Comparison of ENCODE assay signal across 23 cellular contexts in genomic region chr12:65331456-65331855, GRCh38. TPM values are rescaled to one million over a fixed set of nuclear protein-coding genes. Genes with fewer than 3 reads are reported as not detected.
"Had no signal": no experiment of that assay in that cellular context is flagged by ENCODE, and none has a peak within 500 bp of the region (broad histone marks: within the 10 kb centered on the region; RNA-seq: fewer than 3 reads in every experiment).

No MANE protein-coding gene starts in this region.

- FAIRE-seq: HepG2, K562, RCC 7860 had no signal

- H3K4me3 ChIP-seq: K562 had no signal

- H3K4me3 Mint-ChIP-seq: IgD-negative memory B cell had no signal

- H3K27ac Mint-ChIP-seq: IgD-negative memory B cell had no signal

- H3K4me2 ChIP-seq: KMS-11 had no signal

- H3K27ac ChIP-seq: KMS-11 had no signal

- H3K4me1 Mint-ChIP-seq: IgD-negative memory B cell had no signal

- H3K9ac ChIP-seq: KMS-11, SK-N-SH had no signal

- H3K9me3 ChIP-seq: SK-N-SH had no signal

- H3K36me3 Mint-ChIP-seq: IgD-negative memory B cell had no signal

- DNase-seq: MM.1S, NCI-H1092 treated with DMSO at 0.1 percent for 48 hours, NCI-H1417 treated with DMSO at 0.1 percent for 48 hours, NCI-H146, NCI-H1694 treated with DMSO at 0.1 percent for 48 hours, NCI-H1930, NCI-H2081, NCI-H2171, NCI-H226, NCI-H446, NCI-H510A, NCI-H524 treated with DMSO at 0.1 percent for 48 hours, NCI-H69, NCI-H774, Right ventricle myocardium superior, RPMI8226, SIG-M5, SK-N-SH had no signal

RNA-seq across cellular contexts. Expression of gene MSRB3, which starts 53.0 kb away (rescaled TPM):
- polyA plus RNA-seq: IgD-negative memory B cell, K562 had no signal
